Comparison of ENCODE assay signal across 10 cellular contexts in genomic region chr11:126341760-126342161, GRCh38. TPM values are rescaled to one million over a fixed set of nuclear protein-coding genes. Genes with fewer than 3 reads are reported as not detected.
DNase-seq lines count a peak whose midpoint lies in the region.
"Had no signal": no experiment of that assay in that cellular context is flagged by ENCODE, and none has a peak within 500 bp of the region (broad histone marks: within the 10 kb centered on the region; RNA-seq: fewer than 3 reads in every experiment).

No MANE protein-coding gene starts in this region.

- no peak overlapping the region for H2AFZ ChIP-seq in trophoblast cell (ENCODE audit: insufficient read depth, low read length, poor library complexity)

- H3K4me1 Mint-ChIP-seq in activated naive CD4-positive, alpha-beta T cell treated with anti-CD3 and anti-CD28 coated beads for 36 hours (ENCODE audit: low read depth), result peaks cover 23% of the 10 kb centered on the region

- intact Hi-C loops in activated naive CD4-positive, alpha-beta T cell treated with anti-CD3 and anti-CD28 coated beads for 36 hours (cut with micrococcal nuclease), result no loop called here

- no peak overlapping the region for H3K18ac ChIP-seq in trophoblast cell (ENCODE audit: low read length)

- peaks cover 9% of the 10 kb centered on the region for H3K79me1 ChIP-seq in trophoblast cell (ENCODE audit: low read length)

- no peaks in the 10 kb centered on the region for H3K9me3 Mint-ChIP-seq in activated naive CD4-positive, alpha-beta T cell treated with anti-CD3 and anti-CD28 coated beads for 36 hours

- no peak overlapping the region for H4K8ac ChIP-seq in trophoblast cell (ENCODE audit: low read depth, low read length)

- H3K36me3 Mint-ChIP-seq in activated naive CD4-positive, alpha-beta T cell treated with anti-CD3 and anti-CD28 coated beads for 36 hours (ENCODE audit: low read depth), result peaks cover 14% of the 10 kb centered on the region

- no peak overlapping the region for H3K27ac Mint-ChIP-seq in activated naive CD4-positive, alpha-beta T cell treated with anti-CD3 and anti-CD28 coated beads for 36 hours

- no peak overlapping the region for H2AK5ac ChIP-seq in trophoblast cell (ENCODE audit: low read length)

- H3K27me3 Mint-ChIP-seq in activated naive CD4-positive, alpha-beta T cell treated with anti-CD3 and anti-CD28 coated beads for 36 hours (ENCODE audit: low read depth), result no peaks in the 10 kb centered on the region

- CTCF ChIA-PET in activated naive CD4-positive, alpha-beta T cell treated with anti-CD3 and anti-CD28 coated beads for 36 hours (lab: Charles Lee), result no interaction called here

- no peak overlapping the region for H2BK120ac ChIP-seq in trophoblast cell (ENCODE audit: insufficient read depth, low read length, poor library complexity)

- peaks cover 24 to 26% of the 10 kb centered on the region in 2 experiments for H3K4me1 ChIP-seq in trophoblast cell (ENCODE audit: control insufficient read depth in 1 of 2, insufficient read depth in 2 of 2, low read length in 2 of 2)

- H3K27me3 ChIP-seq in trophoblast cell (ENCODE audit: insufficient read depth, low read length), result no peaks in the 10 kb centered on the region

- no peaks in the 10 kb centered on the region for H3K9me3 ChIP-seq in trophoblast cell (ENCODE audit: insufficient read depth, low read depth, low read length)

- H3K4me3 ChIP-seq in trophoblast cell (ENCODE audit: low read depth, low read length), result no peak overlapping the region
- H3K4me3 ChIP-seq: skin epidermis had no signal

- no peak overlapping the region for H3K14ac ChIP-seq in trophoblast cell (ENCODE audit: low read length)

- H3K23ac ChIP-seq in trophoblast cell (ENCODE audit: low read length), result no peak overlapping the region

- H4K91ac ChIP-seq in trophoblast cell (ENCODE audit: low read depth, low read length), result no peak overlapping the region

- DNase-seq in HCEC 1CT (peak; percentile 83), RPMI7951 (ENCODE audit: low read depth) (peak; percentile 99), dedifferentiated amniotic fluid mesenchymal stem cell (ENCODE audit: extremely low spot score) (peak; percentile 61), trophoblast cell (no peak), T-helper 9 cell (no peak), DMS53 treated with DMSO at 0.1 percent for 48 hours (lab: John Stamatoyannopoulos, UW; ENCODE audit: unreplicated experiment) (no peak)
- DNase-seq in activated naive CD4-positive, alpha-beta T cell treated with anti-CD3 and anti-CD28 coated beads for 36 hours, result no peak
- DNase-seq: effector CD8-positive, alpha-beta T cell; left ventricle myocardium superior had no signal

- H3K27ac ChIP-seq in trophoblast cell (ENCODE audit: low read depth, low read length), result no peak overlapping the region

- no peak overlapping the region for H3K4me2 ChIP-seq in trophoblast cell (ENCODE audit: low read length)

- H2BK5ac ChIP-seq in trophoblast cell (ENCODE audit: low read depth, low read length, poor library complexity), result no peak overlapping the region

- no peak overlapping the region for H3K4me3 Mint-ChIP-seq in activated naive CD4-positive, alpha-beta T cell treated with anti-CD3 and anti-CD28 coated beads for 36 hours

- H3K36me3 ChIP-seq in trophoblast cell (ENCODE audit: control insufficient read depth in 1 of 2, insufficient read depth in 2 of 2, low read length in 2 of 2), result peaks cover 6% of the 10 kb centered on the region in 2 experiments

- H4K12ac ChIP-seq in trophoblast cell (ENCODE audit: low read depth, low read length), result no peak overlapping the region

- no peak overlapping the region for H3K4ac ChIP-seq in trophoblast cell (ENCODE audit: low read depth, low read length)

- H3K79me2 ChIP-seq in trophoblast cell (ENCODE audit: control insufficient read depth, insufficient read depth, low read length, poor library complexity), result peaks cover 1% of the 10 kb centered on the region

- H3K9ac ChIP-seq in trophoblast cell (ENCODE audit: low read length), result no peak overlapping the region

- peak overlapping the region; percentile 17 for H2BK12ac ChIP-seq in trophoblast cell (ENCODE audit: low read length)

- WGBS in trophoblast cell (ENCODE audit: extremely low coverage, insufficient coverage, insufficient read length), result no CpG with 5 or more reads among the region's 3 CpGs

RNA-seq across cellular contexts. Expression of gene ST3GAL4, which starts 13.7 kb away (rescaled TPM):
- total RNA-seq in RPMI7951 (2014; rRNA removed; shearing (Covaris generic)), result 99.7 and 108 TPM in 2 replicates
- 16.1 and 17.5 TPM in 2 replicates for polyA plus RNA-seq in trophoblast cell (2013)
- 1 to 10 TPM; 7.6 to 8.0 TPM for total RNA-seq in activated naive CD4-positive, alpha-beta T cell treated with anti-CD3 and anti-CD28 coated beads for 36 hours

RNA-seq across cellular contexts. Expression of gene DCPS, which starts 37.9 kb away (rescaled TPM):
- 41.7 and 50.0 TPM in 2 replicates for total RNA-seq in RPMI7951 (2014; rRNA removed; shearing (Covaris generic))
- polyA plus RNA-seq in trophoblast cell (2013), result 11.2 and 12.2 TPM in 2 replicates
- 10 to 100 TPM; 34.9 to 39.5 TPM for total RNA-seq in activated naive CD4-positive, alpha-beta T cell treated with anti-CD3 and anti-CD28 coated beads for 36 hours

RNA-seq across cellular contexts. Expression of gene TIRAP, which starts 58.9 kb away (rescaled TPM):
- total RNA-seq in RPMI7951 (2014; rRNA removed; shearing (Covaris generic)), result 4.2 and 4.8 TPM in 2 replicates
- polyA plus RNA-seq in trophoblast cell (2013), result 6.7 and 7.5 TPM in 2 replicates
- 1 to 10 TPM; 2.7 to 3.5 TPM for total RNA-seq in activated naive CD4-positive, alpha-beta T cell treated with anti-CD3 and anti-CD28 coated beads for 36 hours

Comparison
In these comparisons a context has a peak if more than half of its experiments do, and no peak if none do; other contexts are left out.
1. DNase-seq: peak in HCEC 1CT (single experiment), RPMI7951 (single experiment) and dedifferentiated amniotic fluid mesenchymal stem cell (single experiment); none in trophoblast cell (0 of 2), T-helper 9 cell (single experiment), DMS53 treated with DMSO at 0.1 percent for 48 hours (single experiment) and activated naive CD4-positive, alpha-beta T cell treated with anti-CD3 and anti-CD28 coated beads for 36 hours (single experiment).
2. RNA of gene ST3GAL4, which starts 13.7 kb away (total RNA-seq): 99.7 to 108 TPM in RPMI7951; 7.6 to 8.0 TPM in activated naive CD4-positive, alpha-beta T cell treated with anti-CD3 and anti-CD28 coated beads for 36 hours; every median in the first group is over 10 times any median in the second.